ENCODE assay signal across 1 cellular context in genomic region chr1:44485229-44485932, GRCh38.
A peak's percentile ranks its signal among the peaks of the same experiment; 100 is the strongest.
TF ChIP-seq lines count a peak whose summit lies in the region.

No MANE protein-coding gene starts in this region.

TF ChIP-seq in K562, 482 proteins besides CTCF, POLR2A, EP300 and RAD21 (continued from another document and continues in another):
- TF ChIP-seq TOE1 (IDR thresholded peaks at IDR 0.05; ENCODE audit: borderline replicate concordance) (no peak), TOE1 (CRISPR knock-in tag; IDR thresholded peaks at IDR 0.05; ENCODE audit: borderline replicate concordance, low read depth) (no peak), ZSCAN32 (CRISPR knock-in tag; IDR thresholded peaks at IDR 0.05) (no peak), MCM7 (IDR thresholded peaks at IDR 0.05) (no peak), TARDBP (IDR thresholded peaks at IDR 0.05) (peak; percentile 82; the same call in 1 of the 2 replicates), PTRF (tag; IDR thresholded peaks at IDR 0.05) (no peak), ZNF512 (tag; IDR thresholded peaks at IDR 0.05) (no peak), RFX7 (CRISPR knock-in tag; IDR thresholded peaks at IDR 0.05) (0 out of 2 replicates have a peak, but pooled peaks have one; percentile 19), RHOXF2B (CRISPR knock-in tag; conservative IDR thresholded peaks at IDR 0.05) (no peak), VEZF1 (CRISPR knock-in tag; IDR thresholded peaks at IDR 0.05) (peak; percentile 59), LEF1 (IDR thresholded peaks at IDR 0.05) (peak; percentile 90), RFX5 (IDR thresholded peaks at IDR 0.05; ENCODE audit: low read depth, low read length) (no peak), POLR2AphosphoS5 (IDR thresholded peaks at IDR 0.05; ENCODE audit: control insufficient read depth, insufficient read depth, low read depth, low read length) (peak; percentile 93), PREB (CRISPR knock-in tag; IDR thresholded peaks at IDR 0.05) (no peak), FOXJ3 (CRISPR knock-in tag; IDR thresholded peaks at IDR 0.05) (no peak), FOXK1 (CRISPR knock-in tag; IDR thresholded peaks at IDR 0.05; ENCODE audit: borderline replicate concordance) (no peak), TBL1XR1 (IDR thresholded peaks at IDR 0.05; ENCODE audit: low read length in 2 of 2) (peak; percentile 45 to 93; a peak in 3 of 4 replicates), BRF2 (IDR thresholded peaks at IDR 0.05; ENCODE audit: borderline replicate concordance, insufficient read depth, insufficient read length) (no peak), ZNF23 (CRISPR knock-in tag; IDR thresholded peaks at IDR 0.05) (no peak), MYNN (IDR thresholded peaks at IDR 0.05) (peak; percentile 21; the same call in 1 of the 2 replicates), MYNN (CRISPR knock-in tag; IDR thresholded peaks at IDR 0.05) (no peak), ELK3 (CRISPR knock-in tag; IDR thresholded peaks at IDR 0.05) (no peak), CHD7 (IDR thresholded peaks at IDR 0.05; ENCODE audit: low read depth, low read length) (no peak), CBX1 (IDR thresholded peaks at IDR 0.05; ENCODE audit: low read depth) (no peak), ZFP1 (CRISPR knock-in tag; IDR thresholded peaks at IDR 0.05) (no peak), ZNF830 (CRISPR knock-in tag; IDR thresholded peaks at IDR 0.05) (no peak), THRA (IDR thresholded peaks at IDR 0.05) (no peak), SMARCB1 (IDR thresholded peaks at IDR 0.05; ENCODE audit: insufficient read length, low read depth) (no peak), ZNF445 (CRISPR knock-in tag; IDR thresholded peaks at IDR 0.05; ENCODE audit: low read depth) (no peak), MTA1 (IDR thresholded peaks at IDR 0.05; ENCODE audit: borderline replicate concordance) (0 out of 2 replicates have a peak, but pooled peaks have one; percentile 27), CHD1 (IDR thresholded peaks at IDR 0.05; ENCODE audit: low read length) (no peak), RCOR1 (IDR thresholded peaks at IDR 0.05; ENCODE audit: borderline replicate concordance in 1 of 2, low read depth in 2 of 2, low read length in 2 of 2) (peak; percentile 84 to 99), PTTG1 (tag; IDR thresholded peaks at IDR 0.05; ENCODE audit: low read depth) (no peak)
